ENCODE assay signal across 18 cellular contexts in genomic region chr9:123246534-123246933, GRCh38. TPM values are rescaled to one million over a fixed set of nuclear protein-coding genes. Genes with fewer than 3 reads are reported as not detected.
DNase-seq lines count a peak whose midpoint lies in the region; ATAC-seq, FAIRE-seq and TF ChIP-seq lines count a peak whose summit lies in the region.
"Had no signal": no experiment of that assay in that cellular context is flagged by ENCODE, and none has a peak within 500 bp of the region (broad histone marks: within the 10 kb centered on the region; RNA-seq: fewer than 3 reads in every experiment).

No MANE protein-coding gene starts in this region.

- H3K4me3 ChIP-seq in astrocyte (ENCODE audit: insufficient read depth, low read depth, low read length): no peak overlapping the region
- H3K4me3 ChIP-seq: cardiac muscle cell, mucosa of descending colon had no signal

- H3K27ac ChIP-seq in astrocyte (ENCODE audit: low read depth, low read length): no peak overlapping the region
- H3K27ac ChIP-seq: cardiac muscle cell had no signal

- DNase-seq in NCI-H1105 treated with DMSO at 0.1 percent for 48 hours (lab: John Stamatoyannopoulos, UW) (peak; percentile 47), astrocyte (ENCODE audit: low read depth) (peak; percentile 23), iris pigment epithelial cell (ENCODE audit: low read depth) (peak; percentile 9), iPS-NIHi11 (ENCODE audit: low spot score) (no peak), DMS 273 treated with DMSO at 0.1 percent for 48 hours (lab: John Stamatoyannopoulos, UW) (no peak)
- DNase-seq: activated CD4-positive, alpha-beta T cell treated with anti-CD3 and anti-CD28 coated beads for 4 hours; activated naive CD8-positive, alpha-beta T cell treated with anti-CD3 and anti-CD28 coated beads, Interleukin-2, amount 50 U/mL, for 24 hours; H9; mucosa of descending colon; NCI-H82; nucleus accumbens; retina; stimulated activated CD4-positive, alpha-beta T cell treated with anti-CD3 and anti-CD28 coated beads, Interleukin-12 subunit alpha, Interleukin-12 subunit beta, amount 100 ng/mL, for 4 hours had no signal

- H4K20me1 ChIP-seq in astrocyte (ENCODE audit: insufficient read depth, low read length): no peaks in the 10 kb centered on the region

- no peaks in the 10 kb centered on the region for H3K4me1 ChIP-seq in astrocyte (ENCODE audit: insufficient read depth, low read length)

- H3K9me3 Mint-ChIP-seq in astrocyte (ENCODE audit: unreplicated experiment): no peaks in the 10 kb centered on the region
- H3K9me3 Mint-ChIP-seq: activated naive CD8-positive, alpha-beta T cell treated with anti-CD3 and anti-CD28 coated beads, Interleukin-2, amount 50 U/mL, for 24 hours; H9 had no signal

- no peak overlapping the region for H3K4me3 Mint-ChIP-seq in astrocyte (ENCODE audit: unreplicated experiment)
- H3K4me3 Mint-ChIP-seq: activated naive CD8-positive, alpha-beta T cell treated with anti-CD3 and anti-CD28 coated beads, Interleukin-2, amount 50 U/mL, for 24 hours; H9 had no signal

- no peaks in the 10 kb centered on the region for H3K79me2 ChIP-seq in astrocyte (ENCODE audit: insufficient read depth, low read length)

- no peak overlapping the region for H3K9ac ChIP-seq in astrocyte (ENCODE audit: low read length)

- ATAC-seq in GM21723 (IDR thresholded peaks at IDR 0.05; ENCODE audit: unreplicated experiment) (no peak), HG02798 (IDR thresholded peaks at IDR 0.05; ENCODE audit: poor library complexity, unreplicated experiment) (no peak)
- ATAC-seq: left lobe of liver, mucosa of descending colon had no signal

- TF ChIP-seq EP300 in Ishikawa (IDR thresholded peaks at IDR 0.05; ENCODE audit: borderline replicate concordance): no peak

- FAIRE-seq in astrocyte (lab: Jason Lieb, UNC): no peak

- H3K27me3 ChIP-seq in astrocyte (ENCODE audit: insufficient read depth, low read length): peaks cover 2% of the 10 kb centered on the region
- H3K27me3 ChIP-seq: cardiac muscle cell had no signal

- H3K9me3 ChIP-seq in astrocyte (ENCODE audit: insufficient read depth, low read depth, low read length): no peaks in the 10 kb centered on the region
- H3K9me3 ChIP-seq: mucosa of descending colon had no signal

- no peak overlapping the region for H3K27ac Mint-ChIP-seq in astrocyte (ENCODE audit: unreplicated experiment)

- no peak overlapping the region for H2AFZ ChIP-seq in astrocyte (ENCODE audit: low read depth, low read length)

- H3K4me1 Mint-ChIP-seq in astrocyte (ENCODE audit: low read depth, unreplicated experiment): peaks cover 6% of the 10 kb centered on the region

- peaks cover 2% of the 10 kb centered on the region for H3K36me3 Mint-ChIP-seq in astrocyte (ENCODE audit: low read depth, unreplicated experiment)

- no peak overlapping the region for H3K4me2 ChIP-seq in astrocyte (ENCODE audit: low read length)

- no peaks in the 10 kb centered on the region for H3K27me3 Mint-ChIP-seq in astrocyte (ENCODE audit: low read depth, unreplicated experiment)
- H3K27me3 Mint-ChIP-seq: activated naive CD8-positive, alpha-beta T cell treated with anti-CD3 and anti-CD28 coated beads, Interleukin-2, amount 50 U/mL, for 24 hours had no signal

- no peak for TF ChIP-seq RAD21 in Ishikawa (IDR thresholded peaks at IDR 0.05; ENCODE audit: low read depth)

- TF ChIP-seq CTCF in astrocyte (IDR thresholded peaks at IDR 0.05; ENCODE audit: insufficient read depth, low read depth, low read length): no peak

- H3K36me3 ChIP-seq in astrocyte (ENCODE audit: insufficient read depth, low read length): no peaks in the 10 kb centered on the region
- H3K36me3 ChIP-seq: cardiac muscle cell had no signal

TF ChIP-seq in Ishikawa, 13 proteins besides CTCF, POLR2A, EP300 and RAD21:
- peak; percentile 41; the same call in 1 of the 2 replicates for TF ChIP-seq NFIC (IDR thresholded peaks at IDR 0.05)
- TF ChIP-seq CREB1 (IDR thresholded peaks at IDR 0.05; ENCODE audit: low read depth): no peak
TF ChIP-seq in Ishikawa: peak in this region for 1.

RNA-seq across cellular contexts. Expression of gene STRBP, which starts 21.9 kb away (rescaled TPM):
- total RNA-seq in astrocyte: 11.4 and 13.1 TPM in 2 replicates

Comparison
In these comparisons a context has a peak if more than half of its experiments do, and no peak if none do; other contexts are left out.
1. DNase-seq: peak in NCI-H1105 treated with DMSO at 0.1 percent for 48 hours (single experiment), astrocyte (single experiment) and iris pigment epithelial cell (single experiment); none in iPS-NIHi11 (single experiment) and DMS 273 treated with DMSO at 0.1 percent for 48 hours (single experiment).